22 cellular contexts compared by ENCODE assay signal in genomic region chr12:106871477-106871876, GRCh38.
A peak's percentile ranks its signal among the peaks of the same experiment; 100 is the strongest.
DNase-seq lines count a peak whose midpoint lies in the region; ATAC-seq, FAIRE-seq and TF ChIP-seq lines count a peak whose summit lies in the region.
"Had no signal": no experiment of that assay in that cellular context is flagged by ENCODE, and none has a peak within 500 bp of the region (broad histone marks: within the 10 kb centered on the region; RNA-seq: fewer than 3 reads in every experiment).

No MANE protein-coding gene starts in this region.

- no peak overlapping the region for H2BK120ac ChIP-seq in mesenchymal stem cell (ENCODE audit: low read depth, low read length)

- H3K9me3 Mint-ChIP-seq in chondrocyte (ENCODE audit: low read depth) = no peaks in the 10 kb centered on the region
- H3K9me3 Mint-ChIP-seq: activated T-helper 1 cell treated with anti-CD3 and anti-CD28 coated beads, Interleukin-12 subunit alpha, Interleukin-12 subunit beta, Interleukin-2, Interleukin-4 antibody, amounts not matched to agents 30 ng/mL and 10 ng/mL and 1 ng/mL, durations not matched to agents 14 hours and 24 hours and 36 hours; natural killer cell had no signal

- DNase-seq in EH (ENCODE audit: low read depth) = peak; percentile 73
- DNase-seq in M059J (ENCODE audit: low read depth) = peak; percentile 39
- no peak for DNase-seq in chondrocyte (ENCODE audit: low spot score)
- DNase-seq in mesenchymal stem cell = peak; percentile 28
- DNase-seq in inferior parietal cortex (ENCODE audit: extremely low spot score) = no peak
- DNase-seq in hippocampal formation (lab: John Stamatoyannopoulos, UW) = no peak
- DNase-seq in kidney = no peak
- no peak for DNase-seq in heart left ventricle
- DNase-seq: effector CD4-positive, alpha-beta T cell; GOT3; lower lobe of right lung; natural killer cell; NCI-H1092 treated with DMSO at 0.1 percent for 48 hours; NCI-H774; stimulated activated CD4-positive, alpha-beta T cell treated with anti-CD3 and anti-CD28 coated beads, Interleukin-4, amount 100 ng/mL, for 4 hours; stimulated activated CD8-positive, alpha-beta memory T cell treated with anti-CD3 and anti-CD28 coated beads, Interleukin-4, amount 100 ng/mL, for 48 hours had no signal

- no peak overlapping the region for H3K4ac ChIP-seq in mesenchymal stem cell (ENCODE audit: low read depth in 1 of 2, low read length in 2 of 2)

- no peak overlapping the region for H2BK15ac ChIP-seq in mesenchymal stem cell (ENCODE audit: low read depth, poor library complexity, severe bottlenecking)

- no peak for TF ChIP-seq POLR2A in heart left ventricle (IDR thresholded peaks at IDR 0.05)

- H3K9me3 ChIP-seq in mesenchymal stem cell (ENCODE audit: control insufficient read depth, low read length) (no peaks in the 10 kb centered on the region), kidney (ENCODE audit: control insufficient read depth in 1 of 2, low read length in 2 of 2) (no peaks in the 10 kb centered on the region), heart left ventricle (no peaks in the 10 kb centered on the region)
- H3K9me3 ChIP-seq: BLaER1, lower lobe of right lung, thoracic aorta had no signal

- H3K4me3 Mint-ChIP-seq in chondrocyte (ENCODE audit: unreplicated experiment) = no peak overlapping the region
- H3K4me3 Mint-ChIP-seq: activated T-helper 1 cell treated with anti-CD3 and anti-CD28 coated beads, Interleukin-12 subunit alpha, Interleukin-12 subunit beta, Interleukin-2, Interleukin-4 antibody, amounts not matched to agents 30 ng/mL and 10 ng/mL and 1 ng/mL, durations not matched to agents 14 hours and 24 hours and 36 hours; natural killer cell had no signal

- no peak overlapping the region for H4K91ac ChIP-seq in mesenchymal stem cell (ENCODE audit: low read length)

- H3K4me1 Mint-ChIP-seq in chondrocyte (ENCODE audit: low read depth) = peaks cover 26% of the 10 kb centered on the region

- H3K27ac ChIP-seq in mesenchymal stem cell (ENCODE audit: low read length, poor library complexity, severe bottlenecking) = peak overlapping the region; percentile 10
- no peak overlapping the region for H3K27ac ChIP-seq in kidney (ENCODE audit: low read depth in 2 of 2, low read length in 2 of 2)
- H3K27ac ChIP-seq in heart left ventricle = no peak overlapping the region
- H3K27ac ChIP-seq: BLaER1, HL-60, KMS-11, lower lobe of right lung, skin epidermis, thoracic aorta had no signal

- intact Hi-C loops in kidney (cut with DNase I) (no loop called here), heart left ventricle (cut with DNase I) (no loop called here)

- ATAC-seq in heart left ventricle = no peak
- ATAC-seq: lower lobe of right lung, natural killer cell had no signal

- 100% methylated on average over 1 of the region's 1 CpG for WGBS in mesenchymal stem cell
- 89 to 96% (median 93%) methylated on average over 1 of the region's 1 CpG for WGBS in heart left ventricle, 4 donors

- no peak overlapping the region for H2AFZ ChIP-seq in mesenchymal stem cell (ENCODE audit: low read depth, low read length)

- H3K27ac Mint-ChIP-seq in chondrocyte (ENCODE audit: unreplicated experiment) = peak overlapping the region; percentile 32
- H3K27ac Mint-ChIP-seq: activated T-helper 1 cell treated with anti-CD3 and anti-CD28 coated beads, Interleukin-12 subunit alpha, Interleukin-12 subunit beta, Interleukin-2, Interleukin-4 antibody, amounts not matched to agents 30 ng/mL and 10 ng/mL and 1 ng/mL, durations not matched to agents 14 hours and 24 hours and 36 hours; natural killer cell had no signal

- H3K4me2 ChIP-seq in mesenchymal stem cell (ENCODE audit: low read length, poor library complexity, severe bottlenecking) = no peak overlapping the region
- H3K4me2 ChIP-seq: BLaER1, KMS-11 had no signal

- H2BK5ac ChIP-seq in mesenchymal stem cell (ENCODE audit: low read depth, low read length, poor library complexity, severe bottlenecking) = no peak overlapping the region

- H2BK12ac ChIP-seq in mesenchymal stem cell (ENCODE audit: low read length in 2 of 2) = no peak overlapping the region

- peaks cover 5% of the 10 kb centered on the region for H3K36me3 Mint-ChIP-seq in chondrocyte (ENCODE audit: low read depth)
- H3K36me3 Mint-ChIP-seq: natural killer cell had no signal

- TF ChIP-seq CTCF in chondrocyte (IDR thresholded peaks at IDR 0.05) = no peak
- TF ChIP-seq CTCF in kidney (IDR thresholded peaks at IDR 0.05; ENCODE audit: borderline replicate concordance, extremely low read depth, insufficient read depth) = no peak
- TF ChIP-seq CTCF in heart left ventricle (IDR thresholded peaks at IDR 0.05) = no peak

- H2AK5ac ChIP-seq in mesenchymal stem cell (ENCODE audit: low read length, severe bottlenecking) = no peak overlapping the region

- H3K14ac ChIP-seq in mesenchymal stem cell (ENCODE audit: low read length in 2 of 2) = no peak overlapping the region

- H3K23ac ChIP-seq in mesenchymal stem cell (ENCODE audit: low read length in 2 of 2) = no peak overlapping the region

- H3K27me3 Mint-ChIP-seq in chondrocyte (ENCODE audit: low read depth) = no peaks in the 10 kb centered on the region

- no peaks in the 10 kb centered on the region for H3K4me1 ChIP-seq in mesenchymal stem cell (ENCODE audit: control insufficient read depth, insufficient read depth, low read depth, low read length)
- no peaks in the 10 kb centered on the region for H3K4me1 ChIP-seq in kidney (ENCODE audit: control insufficient read depth in 1 of 2, insufficient read depth in 1 of 2, low read depth in 1 of 2, low read length in 2 of 2)
- peaks cover 0 to 8% (median 0%) of the 10 kb centered on the region in 12 donors for H3K4me1 ChIP-seq in heart left ventricle
- H3K4me1 ChIP-seq: BLaER1, lower lobe of right lung had no signal

- H3K79me1 ChIP-seq in mesenchymal stem cell (replicated peaks; ENCODE audit: low read length, poor library complexity, severe bottlenecking) = peaks cover 4% of the 10 kb centered on the region

- no peak for FAIRE-seq in kidney (lab: Jason Lieb, UNC)

- peaks cover 0 to 13% of the 10 kb centered on the region in 2 experiments for H3K36me3 ChIP-seq in mesenchymal stem cell (ENCODE audit: control insufficient read depth in 1 of 2, insufficient read depth in 2 of 2, low read depth in 1 of 2, low read length in 2 of 2)
- peaks cover 0 to 2% of the 10 kb centered on the region in 2 donors for H3K36me3 ChIP-seq in kidney (ENCODE audit: control insufficient read depth in 1 of 2, insufficient read depth in 2 of 2, low read length in 2 of 2)
- peaks cover 0 to 40% (median 10%) of the 10 kb centered on the region in 9 donors for H3K36me3 ChIP-seq in heart left ventricle
- H3K36me3 ChIP-seq: lower lobe of right lung, thoracic aorta had no signal

- H3K4me3 ChIP-seq in mesenchymal stem cell (ENCODE audit: insufficient read depth in 1 of 2, low read depth in 1 of 2, low read length in 2 of 2) (no peak overlapping the region), kidney (ENCODE audit: low read length in 2 of 2) (no peak overlapping the region), heart left ventricle (no peak overlapping the region)
- H3K4me3 ChIP-seq: BLaER1, lower lobe of right lung, skin epidermis, thoracic aorta had no signal

- no peak overlapping the region for H3K9ac ChIP-seq in mesenchymal stem cell (ENCODE audit: low read length)
- H3K9ac ChIP-seq in kidney (ENCODE audit: low read length in 2 of 2) = no peak overlapping the region
- H3K9ac ChIP-seq: BLaER1, KMS-11 had no signal

- no peak overlapping the region for H4K8ac ChIP-seq in mesenchymal stem cell (ENCODE audit: low read length)

- H3K18ac ChIP-seq in mesenchymal stem cell (ENCODE audit: low read depth in 1 of 2, low read length in 2 of 2) = no peak overlapping the region

- H3K27me3 ChIP-seq in mesenchymal stem cell (ENCODE audit: control insufficient read depth in 1 of 2, insufficient read depth in 1 of 2, low read length in 2 of 2) = no peaks in the 10 kb centered on the region
- no peaks in the 10 kb centered on the region for H3K27me3 ChIP-seq in heart left ventricle
- H3K27me3 ChIP-seq: BLaER1 had no signal

Comparison
In these comparisons a context has a peak if more than half of its experiments do, and no peak if none do; other contexts are left out.
1. DNase-seq: peak in EH (single experiment), M059J (single experiment) and mesenchymal stem cell (single experiment); none in chondrocyte (single experiment), inferior parietal cortex (single experiment), hippocampal formation (0 of 2), kidney (single experiment) and heart left ventricle (0 of 5).